ENCODE assay signal across 11 cellular contexts in genomic region chr14:81269979-81270375, GRCh38.
"Had no signal": no experiment of that assay in that cellular context is flagged by ENCODE, and none has a peak within 500 bp of the region (broad histone marks: within the 10 kb centered on the region; RNA-seq: fewer than 3 reads in every experiment).

No MANE protein-coding gene starts in this region.

- H3K36me3 Mint-ChIP-seq: naive thymus-derived CD8-positive, alpha-beta T cell had no signal

- H3K27me3 ChIP-seq: foreskin keratinocyte, stomach had no signal

- H3K9me3 Mint-ChIP-seq: dendritic cell treated with granulocyte-macrophage colony-stimulating factor and Interleukin-4, amounts not matched to agents 40 ng/mL and 50 ng/mL, for 4 days; effector memory CD8-positive, alpha-beta T cell; naive thymus-derived CD8-positive, alpha-beta T cell; neural crest cell had no signal

- H3K4me3 Mint-ChIP-seq: dendritic cell treated with granulocyte-macrophage colony-stimulating factor and Interleukin-4, amounts not matched to agents 40 ng/mL and 50 ng/mL, for 4 days; effector memory CD8-positive, alpha-beta T cell; naive thymus-derived CD8-positive, alpha-beta T cell; neural crest cell had no signal

- H3K27ac ChIP-seq: foreskin keratinocyte, heart left ventricle, stomach, thoracic aorta had no signal

- DNase-seq: cerebellar nuclear complex, heart left ventricle, left colon, stomach had no signal

- H3K36me3 ChIP-seq: thoracic aorta had no signal

- H3K27ac Mint-ChIP-seq: effector memory CD8-positive, alpha-beta T cell; naive thymus-derived CD8-positive, alpha-beta T cell had no signal

- H3K9me3 ChIP-seq: heart left ventricle, mucosa of descending colon, stomach, thoracic aorta had no signal

- H3K4me3 ChIP-seq: heart left ventricle, mucosa of descending colon, stomach, thoracic aorta had no signal
